In genomic region chr13:106815545-106815944, GRCh38 we compare ENCODE assay signal across 16 cellular contexts.
DNase-seq lines count a peak whose midpoint lies in the region; ATAC-seq and TF ChIP-seq lines count a peak whose summit lies in the region.
"Had no signal": no experiment of that assay in that cellular context is flagged by ENCODE, and none has a peak within 500 bp of the region (broad histone marks: within the 10 kb centered on the region; RNA-seq: fewer than 3 reads in every experiment).

No MANE protein-coding gene starts in this region.

- H3K27ac Mint-ChIP-seq in H9, result peak overlapping the region in 2 of 3 experiments; percentile 56 to 72; a peak in 3 of 7 replicates
- no peak overlapping the region for H3K27ac Mint-ChIP-seq in endodermal cell
- H3K27ac Mint-ChIP-seq: B cell; CD4-positive, alpha-beta T cell had no signal

- no peak overlapping the region for H3T11ph ChIP-seq in H9 (ENCODE audit: low read length)

- no peak overlapping the region for H3K4ac ChIP-seq in H9 (ENCODE audit: low read depth, low read length)

- intact Hi-C loops in ascending aorta (cut with DNase I), result no loop called here

- H3K27me3 Mint-ChIP-seq in H9 (ENCODE audit: low read depth) (peaks cover 2% of the 10 kb centered on the region; the same call in 1 of the 2 replicates), endodermal cell (ENCODE audit: insufficient read depth) (peaks cover 15% of the 10 kb centered on the region)
- H3K27me3 Mint-ChIP-seq: B cell had no signal

- H3K27me3 ChIP-seq in H9 (ENCODE audit: insufficient read depth, low read length) (no peaks in the 10 kb centered on the region), endodermal cell (ENCODE audit: control insufficient read depth, insufficient read depth, low read length, poor library complexity, severe bottlenecking) (no peaks in the 10 kb centered on the region), ascending aorta (no peaks in the 10 kb centered on the region)

- H3K18ac ChIP-seq in H9 (ENCODE audit: insufficient read length, low read depth, low read length), result no peak overlapping the region

- H3K79me1 ChIP-seq in H9 (ENCODE audit: insufficient read depth, low read depth, low read length, poor library complexity, severe bottlenecking), result no peaks in the 10 kb centered on the region

- no CpG with 5 or more reads among the region's 1 CpG for WGBS in H9 (ENCODE audit: extremely low coverage, insufficient read length, low lambda C conversion rate)
- WGBS in endodermal cell (ENCODE audit: insufficient coverage in 1 of 2, insufficient read length in 1 of 2), 2 experiments, result no CpG with 5 or more reads among the region's 1 CpG

- no peak overlapping the region for H4K8ac ChIP-seq in H9 (replicated peaks; ENCODE audit: insufficient read length, low read depth, low read length)

- H3K27ac ChIP-seq in H9 (ENCODE audit: insufficient read length, low read depth, low read length) (no peak overlapping the region), endodermal cell (ENCODE audit: low read depth, low read length) (no peak overlapping the region), ascending aorta (no peak overlapping the region)
- H3K27ac ChIP-seq: HL-60 had no signal

- H4K5ac ChIP-seq in H9 (ENCODE audit: insufficient read length, low read depth, low read length), result no peak overlapping the region

- no peak overlapping the region for H3K56ac ChIP-seq in H9 (ENCODE audit: insufficient read length, low read depth, low read length)

- H3K4me1 Mint-ChIP-seq in H9, result peaks cover 41 to 53% of the 10 kb centered on the region in 2 experiments
- H3K4me1 Mint-ChIP-seq in endodermal cell, result peaks cover 44% of the 10 kb centered on the region
- H3K4me1 Mint-ChIP-seq: B cell had no signal

- no peaks in the 10 kb centered on the region for H4K20me1 ChIP-seq in H9 (ENCODE audit: control insufficient read depth, insufficient read depth, insufficient read length)

- ATAC-seq in GM18909 (IDR thresholded peaks at IDR 0.05; ENCODE audit: poor library complexity, unreplicated experiment) (no peak), SK-N-SH treated with all-trans-retinoic acid at 6 μM for 48 hours (no peak)
- ATAC-seq: HCT116 had no signal

- H3K9me3 ChIP-seq in H9 (ENCODE audit: control insufficient read depth, low read depth, low read length) (no peaks in the 10 kb centered on the region), endodermal cell (ENCODE audit: control insufficient read depth, low read length) (no peaks in the 10 kb centered on the region), ascending aorta (no peaks in the 10 kb centered on the region)

- no peak overlapping the region for H3K4me3 ChIP-seq in endodermal cell (ENCODE audit: low read length)
- H3K4me3 ChIP-seq in ascending aorta, result no peak overlapping the region

- TF ChIP-seq CTCF in H9 (conservative IDR thresholded peaks at IDR 0.05) (no peak), endodermal cell (conservative IDR thresholded peaks at IDR 0.05) (no peak), ascending aorta (IDR thresholded peaks at IDR 0.05) (no peak)

- no peak overlapping the region for H3K23ac ChIP-seq in H9 (ENCODE audit: insufficient read length, low read depth, low read length)

- H3K9me3 Mint-ChIP-seq in H9 (no peaks in the 10 kb centered on the region), endodermal cell (no peaks in the 10 kb centered on the region)

- H3K4me3 Mint-ChIP-seq in H9 (peak overlapping the region in 1 of 2 experiments; percentile 47; a peak in 2 of 5 replicates), endodermal cell (no peak overlapping the region)
- H3K4me3 Mint-ChIP-seq: B cell; CD4-positive, alpha-beta T cell had no signal

- no peak overlapping the region for H2BK120ac ChIP-seq in H9 (ENCODE audit: low read depth, low read length, poor library complexity, severe bottlenecking)

- H3K36me3 Mint-ChIP-seq in H9 (ENCODE audit: insufficient read depth in 1 of 3, low read depth in 3 of 3) (0 out of 7 replicates have a peak, but pooled peaks cover 0 to 2% (median 0%) of the 10 kb centered on the region in 3 experiments), endodermal cell (ENCODE audit: low read depth) (no peaks in the 10 kb centered on the region)

- no peak overlapping the region for H3K14ac ChIP-seq in H9 (ENCODE audit: insufficient read depth, low read length)

- H3K79me2 ChIP-seq in H9 (ENCODE audit: insufficient read depth, low read length), result no peaks in the 10 kb centered on the region

- no peak overlapping the region for H2BK5ac ChIP-seq in H9 (ENCODE audit: insufficient read length, low read length)

- peak; percentile 56 for DNase-seq in H9
- DNase-seq in endodermal cell, result peak; percentile 79
- peak; percentile 59 for DNase-seq in iPS-NIHi11 (ENCODE audit: low spot score)
- no peak for DNase-seq in ascending aorta (ENCODE audit: low spot score in 2 of 2)
- DNase-seq in SIG-M5 (lab: John Stamatoyannopoulos, UW), result no peak
- DNase-seq: C1 segment of cervical spinal cord; Calu3; CD4-positive, alpha-beta T cell; DMS 273 treated with DMSO at 0.1 percent for 48 hours; GOT3; IMR-90 had no signal

- H2BK15ac ChIP-seq in H9 (ENCODE audit: low read depth, low read length), result no peak overlapping the region

- H3K4me1 ChIP-seq in H9 (ENCODE audit: insufficient read depth, low read length), result peaks cover 3% of the 10 kb centered on the region; the same call in 1 of the 2 replicates
- peaks cover 16% of the 10 kb centered on the region for H3K4me1 ChIP-seq in endodermal cell (ENCODE audit: control insufficient read depth, insufficient read depth, low read length)
- H3K4me1 ChIP-seq in ascending aorta, result no peaks in the 10 kb centered on the region

- no peak overlapping the region for H2BK20ac ChIP-seq in H9 (ENCODE audit: low read depth, low read length, poor library complexity, severe bottlenecking)

- no peak overlapping the region for H2AK5ac ChIP-seq in H9 (ENCODE audit: insufficient read length, low read length)

- no peak overlapping the region for H3K9ac ChIP-seq in H9 (ENCODE audit: extremely low read depth, insufficient read length, low read length)
- no peak overlapping the region for H3K9ac ChIP-seq in endodermal cell (ENCODE audit: extremely low read depth, low read length, poor library complexity, severe bottlenecking)

- H2AFZ ChIP-seq in H9 (ENCODE audit: low read length), result no peak overlapping the region

- no peak overlapping the region for H4K91ac ChIP-seq in H9 (ENCODE audit: insufficient read length, low read depth, low read length)

- H3K4me2 ChIP-seq in H9 (ENCODE audit: insufficient read depth, insufficient read length, low read length), result no peak overlapping the region

- H3K36me3 ChIP-seq in endodermal cell (ENCODE audit: control insufficient read depth, insufficient read depth, low read length) (no peaks in the 10 kb centered on the region), ascending aorta (no peaks in the 10 kb centered on the region)

- H3K23me2 ChIP-seq in H9 (ENCODE audit: insufficient read length, low read depth, low read length, poor library complexity, severe bottlenecking), result no peaks in the 10 kb centered on the region

- H2BK12ac ChIP-seq in H9 (ENCODE audit: insufficient read length, low read depth, low read length), result no peak overlapping the region

TF ChIP-seq in SK-N-SH treated with all-trans-retinoic acid at 6 μM for 48 hours, 23 proteins besides CTCF, POLR2A, EP300 and RAD21 (continues in another document):
- TF ChIP-seq CSRNP3 (CRISPR knock-in tag; IDR thresholded peaks at IDR 0.05) (no peak), OSR1 (CRISPR knock-in tag; IDR thresholded peaks at IDR 0.05) (no peak), TOX (CRISPR knock-in tag; IDR thresholded peaks at IDR 0.05; ENCODE audit: borderline replicate concordance) (no peak), ZFP30 (CRISPR knock-in tag; IDR thresholded peaks at IDR 0.05) (no peak), PATZ1 (CRISPR knock-in tag; IDR thresholded peaks at IDR 0.05; ENCODE audit: borderline replicate concordance) (no peak), POU6F1 (CRISPR knock-in tag; IDR thresholded peaks at IDR 0.05; ENCODE audit: borderline replicate concordance, low read depth) (no peak), ISL1 (CRISPR knock-in tag; IDR thresholded peaks at IDR 0.05) (no peak)

Comparison
In these comparisons a context has a peak if more than half of its experiments do, and no peak if none do; other contexts are left out.
1. DNase-seq: peak in H9 (single experiment), endodermal cell (single experiment) and iPS-NIHi11 (single experiment); none in ascending aorta (0 of 2) and SIG-M5 (single experiment).